ENCODE assay signal across 27 cellular contexts in genomic region chr2:66962625-66963207, GRCh38.
DNase-seq lines count a peak whose midpoint lies in the region; ATAC-seq, FAIRE-seq and TF ChIP-seq lines count a peak whose summit lies in the region.
"Had no signal": no experiment of that assay in that cellular context is flagged by ENCODE, and none has a peak within 500 bp of the region (broad histone marks: within the 10 kb centered on the region; RNA-seq: fewer than 3 reads in every experiment).

No MANE protein-coding gene starts in this region.

- DNase-seq in MG63: peak; percentile 30
- peak; percentile 66 for DNase-seq in astrocyte of the spinal cord (ENCODE audit: low read depth, low spot score)
- peak; percentile 36 for DNase-seq in left kidney (ENCODE audit: low read depth, low spot score)
- peak; percentile 94 for DNase-seq in sigmoid colon
- DNase-seq in activated T-cell treated with anti-CD3 and anti-CD28 coated beads, Interleukin-2, amount 50 U/mL, for 48 hours: no peak
- DNase-seq in NCI-H2081 (lab: John Stamatoyannopoulos, UW): no peak
- DNase-seq in RCC 7860 (ENCODE audit: low spot score): no peak
- DNase-seq: activated CD4-positive, alpha-beta T cell treated with anti-CD3 and anti-CD28 coated beads, Interleukin-2, amount 50 U/mL, for 1 hour; activated CD8-positive, alpha-beta memory T cell treated with anti-CD3 and anti-CD28 coated beads, Interleukin-2, amount 50 U/mL, for 4 hours; CD8-positive, alpha-beta T cell; DMS53; foreskin melanocyte; H9; mesendoderm; NCI-H1092; NCI-H2107; NCI-H526; psoas muscle; small intestine; stimulated activated CD4-positive, alpha-beta T cell treated with anti-CD3 and anti-CD28 coated beads, Interleukin-2, amount 100 ng/mL, for 48 hours; stimulated activated naive CD4-positive, alpha-beta T cell treated with Interleukin-2 at 50 U/mL for 16 hours; T-helper 1 cell; tibial artery had no signal

- 58 to 61% methylated on average over 3 of the region's 3 CpGs for WGBS in sigmoid colon, 2 donors

- H3K27ac ChIP-seq in sigmoid colon: peak overlapping the region; percentile 44 to 87 (median 82)
- H3K27ac ChIP-seq: breast epithelium, KMS-11, psoas muscle, tibial artery had no signal

- in situ Hi-C loops in astrocyte of the spinal cord (cut with HindIII; ENCODE audit: low sequenced_read_pairs): no loop called here

- peaks cover 0 to 51% (median 26%) of the 10 kb centered on the region in 4 donors for H3K4me1 ChIP-seq in sigmoid colon
- H3K4me1 ChIP-seq: breast epithelium, psoas muscle, tibial artery had no signal

- H3K9me3 ChIP-seq in MG63 (no peaks in the 10 kb centered on the region), sigmoid colon (no peaks in the 10 kb centered on the region)
- H3K9me3 ChIP-seq: breast epithelium, psoas muscle, tibial artery had no signal

- TF ChIP-seq CTCF in astrocyte of the spinal cord (IDR thresholded peaks at IDR 0.05; ENCODE audit: low read depth, low read length): no peak
- TF ChIP-seq CTCF in sigmoid colon (IDR thresholded peaks at IDR 0.05): no peak

- no peak for FAIRE-seq in RCC 7860 (lab: Jason Lieb, UNC)
- FAIRE-seq: small intestine had no signal

- ATAC-seq in HG02759 (IDR thresholded peaks at IDR 0.05; ENCODE audit: unreplicated experiment): no peak
- ATAC-seq: CD8-positive, alpha-beta T cell; psoas muscle; Right ventricle myocardium inferior had no signal

- H3K4me3 ChIP-seq in MG63: no peak overlapping the region
- no peak overlapping the region for H3K4me3 ChIP-seq in astrocyte of the spinal cord (ENCODE audit: low read depth, low read length)
- no peak overlapping the region for H3K4me3 ChIP-seq in sigmoid colon
- H3K4me3 ChIP-seq: breast epithelium, psoas muscle, tibial artery had no signal

- H3K27me3 ChIP-seq in MG63: no peaks in the 10 kb centered on the region
- H3K27me3 ChIP-seq in sigmoid colon: no peaks in the 10 kb centered on the region
- H3K27me3 ChIP-seq: breast epithelium, tibial artery had no signal

- no peaks in the 10 kb centered on the region for H3K36me3 ChIP-seq in MG63
- no peaks in the 10 kb centered on the region for H3K36me3 ChIP-seq in sigmoid colon
- H3K36me3 ChIP-seq: breast epithelium, tibial artery had no signal

- TF ChIP-seq POLR2A in sigmoid colon (IDR thresholded peaks at IDR 0.05): no peak

- TF ChIP-seq EP300 in sigmoid colon (IDR thresholded peaks at IDR 0.05): peak; percentile 58 to 93 (median 78)

- intact Hi-C loops in sigmoid colon (cut with DNase I): loop anchor here (2.0 to 10.0 kb wide), 6 partner anchors 74 to 528 kb away; partner anchors contain the start of gene MEIS1

Comparison
In these comparisons a context has a peak if more than half of its experiments do, and no peak if none do; other contexts are left out.
1. DNase-seq: peak in MG63 (single experiment), astrocyte of the spinal cord (single experiment), left kidney (single experiment) and sigmoid colon (single experiment); none in activated T-cell treated with anti-CD3 and anti-CD28 coated beads, Interleukin-2, amount 50 U/mL, for 48 hours (0 of 2), NCI-H2081 (0 of 2) and RCC 7860 (single experiment).